ENCODE assay signal across 1 cellular context in genomic region chr11:19441752-19442553, GRCh38.
TF ChIP-seq lines count a peak whose summit lies in the region.

No MANE protein-coding gene starts in this region.

TF ChIP-seq in HEK293, 187 proteins besides CTCF, POLR2A, EP300 and RAD21 (continued from another document and continues in another):
- TF ChIP-seq PRDM4 (tag by site-specific recombination; IDR thresholded peaks at IDR 0.05) (no peak), ZNF510 (tag by site-specific recombination; IDR thresholded peaks at IDR 0.05; ENCODE audit: insufficient replicate concordance) (no peak), ZNF843 (tag by site-specific recombination; IDR thresholded peaks at IDR 0.05) (peak; percentile 63; the same call in 1 of the 2 replicates), TRIM28 (IDR thresholded peaks at IDR 0.05; ENCODE audit: borderline replicate concordance, low read length) (peak; percentile 59; the same call in 1 of the 2 replicates), ZBTB17 (tag by site-specific recombination; IDR thresholded peaks at IDR 0.05) (0 out of 2 replicates have a peak, but pooled peaks have one; percentile 39), ZNF366 (tag by site-specific recombination; conservative IDR thresholded peaks at IDR 0.05) (peak; percentile 80), KLF16 (tag by site-specific recombination; IDR thresholded peaks at IDR 0.05) (peak; percentile 69), GLIS1 (tag by site-specific recombination; IDR thresholded peaks at IDR 0.05) (peak; percentile 67), PRDM10 (tag by site-specific recombination; IDR thresholded peaks at IDR 0.05) (peak; percentile 92), ZFP3 (tag by site-specific recombination; IDR thresholded peaks at IDR 0.05; ENCODE audit: low read depth) (no peak), SP2 (tag by site-specific recombination; IDR thresholded peaks at IDR 0.05) (0 out of 2 replicates have a peak, but pooled peaks have one; percentile 10), ZNF394 (tag by site-specific recombination; IDR thresholded peaks at IDR 0.05; ENCODE audit: borderline replicate concordance) (peak; percentile 26; the same call in 1 of the 2 replicates), ZFP37 (tag by site-specific recombination; IDR thresholded peaks at IDR 0.05) (0 out of 2 replicates have a peak, but pooled peaks have one; percentile 22), ZNF155 (tag by site-specific recombination; IDR thresholded peaks at IDR 0.05) (no peak), ZBTB20 (tag by site-specific recombination; IDR thresholded peaks at IDR 0.05) (0 out of 2 replicates have a peak, but pooled peaks have one; percentile 16), PRDM6 (tag by site-specific recombination; IDR thresholded peaks at IDR 0.05) (no peak), AEBP2 (tag by site-specific recombination; IDR thresholded peaks at IDR 0.05; ENCODE audit: borderline replicate concordance) (no peak), ZNF776 (tag by site-specific recombination; IDR thresholded peaks at IDR 0.05; ENCODE audit: borderline replicate concordance) (no peak), ZNF184 (tag by site-specific recombination; IDR thresholded peaks at IDR 0.05) (peak; percentile 38; the same call in 1 of the 2 replicates), ZNF280D (tag by site-specific recombination; IDR thresholded peaks at IDR 0.05) (no peak), ZNF169 (tag by site-specific recombination; IDR thresholded peaks at IDR 0.05) (no peak), ZNF561 (tag by site-specific recombination; IDR thresholded peaks at IDR 0.05; ENCODE audit: borderline replicate concordance) (no peak), ZNF692 (tag by site-specific recombination; IDR thresholded peaks at IDR 0.05) (peak; percentile 44; the same call in 1 of the 2 replicates), ZNF514 (tag by site-specific recombination; IDR thresholded peaks at IDR 0.05) (no peak), ZNF664 (tag by site-specific recombination; IDR thresholded peaks at IDR 0.05) (no peak), ZNF600 (tag by site-specific recombination; IDR thresholded peaks at IDR 0.05) (peak; percentile 77), ZNF521 (tag by site-specific recombination; IDR thresholded peaks at IDR 0.05) (no peak), PRDM2 (tag by site-specific recombination; IDR thresholded peaks at IDR 0.05; ENCODE audit: borderline replicate concordance) (no peak), FEZF1 (tag by site-specific recombination; IDR thresholded peaks at IDR 0.05) (no peak), KLF17 (tag by site-specific recombination; IDR thresholded peaks at IDR 0.05) (peak; percentile 62), ZFHX2 (tag by site-specific recombination; conservative IDR thresholded peaks at IDR 0.05) (peak; percentile 53; the same call in 1 of the 2 replicates), ZNF670 (tag by site-specific recombination; IDR thresholded peaks at IDR 0.05; ENCODE audit: low read depth) (no peak), ZXDB (tag by site-specific recombination; IDR thresholded peaks at IDR 0.05) (peak; percentile 66), WT1 (tag by site-specific recombination; IDR thresholded peaks at IDR 0.05) (no peak)
